Comparison of ENCODE assay signal across 29 cellular contexts in the genomic region with DNA sequence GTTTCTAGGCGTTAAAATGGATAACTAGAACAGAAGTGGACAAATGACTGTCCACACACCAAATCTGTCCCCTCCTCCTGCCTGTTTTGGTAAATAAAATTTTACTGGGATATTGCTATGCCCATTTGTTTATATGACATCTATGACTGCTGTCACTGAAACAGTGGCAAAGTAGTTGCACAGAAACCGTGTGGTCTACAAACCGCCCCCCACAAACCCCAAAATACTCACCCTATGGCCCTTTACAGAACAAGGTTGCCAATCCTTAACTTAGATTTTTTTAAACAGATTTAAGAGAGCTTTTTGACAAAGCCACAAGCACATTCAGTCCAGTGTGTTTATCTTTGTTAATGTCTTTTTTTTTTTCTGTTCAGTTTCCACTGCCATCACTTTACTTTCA.
"Had no signal": no experiment of that assay in that cellular context is flagged by ENCODE, and none has a peak within 500 bp of the region (broad histone marks: within the 10 kb centered on the region; RNA-seq: fewer than 3 reads in every experiment).

No MANE protein-coding gene starts in this region.

- H3K9me3 Mint-ChIP-seq: activated CD4-positive, alpha-beta memory T cell treated with anti-CD3 and anti-CD28 coated beads, Interleukin-2, amount 10 ng/mL, durations not matched to agents 7 days and 5 days; activated CD4-positive, alpha-beta T cell treated with anti-CD3 and anti-CD28 coated beads, Interleukin-2, amount 10 ng/mL, durations not matched to agents 7 days and 5 days; activated naive CD4-positive, alpha-beta T cell treated with anti-CD3 and anti-CD28 coated beads, Interleukin-2, amount 10 ng/mL, durations not matched to agents 7 days and 5 days; activated naive CD4-positive, alpha-beta T cell treated with anti-CD3 and anti-CD28 coated beads, Interleukin-2, amount 50 U/mL, for 72 hours; activated naive CD8-positive, alpha-beta T cell treated with anti-CD3 and anti-CD28 coated beads, Interleukin-2, amount 10 ng/mL, durations not matched to agents 7 days and 5 days; activated T-cell treated with anti-CD3 and anti-CD28 coated beads, Interleukin-2, amount 50 U/mL, for 24 hours; activated T-cell treated with anti-CD3 and anti-CD28 coated beads, Interleukin-2, amount 50 U/mL, for 72 hours; brain; central memory CD8-positive, alpha-beta T cell; dendritic cell treated with granulocyte-macrophage colony-stimulating factor and Interleukin-4, amounts not matched to agents 40 ng/mL and 50 ng/mL, for 4 days; endodermal cell; WTC11 had no signal

- H3K27ac ChIP-seq: ascending aorta, breast epithelium, cardiac muscle cell, coronary artery, VCaP had no signal

- H3K4me1 Mint-ChIP-seq: activated CD4-positive, alpha-beta memory T cell treated with anti-CD3 and anti-CD28 coated beads, Interleukin-2, amount 10 ng/mL, durations not matched to agents 7 days and 5 days; activated CD4-positive, alpha-beta T cell treated with anti-CD3 and anti-CD28 coated beads, Interleukin-2, amount 10 ng/mL, durations not matched to agents 7 days and 5 days; activated naive CD4-positive, alpha-beta T cell treated with anti-CD3 and anti-CD28 coated beads, Interleukin-2, amount 10 ng/mL, durations not matched to agents 7 days and 5 days; activated naive CD8-positive, alpha-beta T cell treated with anti-CD3 and anti-CD28 coated beads, Interleukin-2, amount 10 ng/mL, durations not matched to agents 7 days and 5 days; central memory CD8-positive, alpha-beta T cell had no signal

- H3K36me3 ChIP-seq: ascending aorta, breast epithelium, cardiac muscle cell had no signal

- H3K9me3 ChIP-seq: ascending aorta, breast epithelium had no signal

- H3K27ac Mint-ChIP-seq: activated CD4-positive, alpha-beta memory T cell treated with anti-CD3 and anti-CD28 coated beads, Interleukin-2, amount 10 ng/mL, durations not matched to agents 7 days and 5 days; activated CD4-positive, alpha-beta T cell treated with anti-CD3 and anti-CD28 coated beads, Interleukin-2, amount 10 ng/mL, durations not matched to agents 7 days and 5 days; activated naive CD4-positive, alpha-beta T cell treated with anti-CD3 and anti-CD28 coated beads, Interleukin-2, amount 10 ng/mL, durations not matched to agents 7 days and 5 days; activated naive CD4-positive, alpha-beta T cell treated with anti-CD3 and anti-CD28 coated beads, Interleukin-2, amount 50 U/mL, for 72 hours; activated naive CD8-positive, alpha-beta T cell treated with anti-CD3 and anti-CD28 coated beads, Interleukin-2, amount 10 ng/mL, durations not matched to agents 7 days and 5 days; activated T-cell treated with anti-CD3 and anti-CD28 coated beads, Interleukin-2, amount 50 U/mL, for 24 hours; activated T-cell treated with anti-CD3 and anti-CD28 coated beads, Interleukin-2, amount 50 U/mL, for 72 hours; dendritic cell treated with granulocyte-macrophage colony-stimulating factor and Interleukin-4, amounts not matched to agents 40 ng/mL and 50 ng/mL, for 4 days; endodermal cell; WTC11 had no signal

- H3K36me3 Mint-ChIP-seq: activated naive CD4-positive, alpha-beta T cell treated with anti-CD3 and anti-CD28 coated beads, Interleukin-2, amount 10 ng/mL, durations not matched to agents 7 days and 5 days; activated naive CD4-positive, alpha-beta T cell treated with anti-CD3 and anti-CD28 coated beads, Interleukin-2, amount 50 U/mL, for 72 hours; activated naive CD8-positive, alpha-beta T cell treated with anti-CD3 and anti-CD28 coated beads, Interleukin-2, amount 10 ng/mL, durations not matched to agents 7 days and 5 days; brain; WTC11 had no signal

- H3K4me1 ChIP-seq: ascending aorta, breast epithelium had no signal

- DNase-seq: activated CD4-positive, alpha-beta memory T cell treated with anti-CD3 and anti-CD28 coated beads, Interleukin-2, amount 10 ng/mL, durations not matched to agents 7 days and 5 days; activated CD4-positive, alpha-beta T cell treated with anti-CD3 and anti-CD28 coated beads for 1 hour; activated CD4-positive, alpha-beta T cell treated with anti-CD3 and anti-CD28 coated beads for 4 hours; activated CD4-positive, alpha-beta T cell treated with anti-CD3 and anti-CD28 coated beads, Interleukin-2, amount 10 ng/mL, durations not matched to agents 7 days and 5 days; activated CD4-positive, alpha-beta T cell treated with anti-CD3 and anti-CD28 coated beads, Interleukin-2, amount 50 U/mL, for 4 hours; activated CD8-positive, alpha-beta memory T cell treated with anti-CD3 and anti-CD28 coated beads, Interleukin-2, amount 50 U/mL, for 48 hours; activated gamma-delta T cell; activated naive CD4-positive, alpha-beta T cell; activated naive CD4-positive, alpha-beta T cell treated with anti-CD3 and anti-CD28 coated beads, Interleukin-2, amount 10 ng/mL, durations not matched to agents 7 days and 5 days; activated naive CD8-positive, alpha-beta T cell treated with anti-CD3 and anti-CD28 coated beads, Interleukin-2, amount 10 ng/mL, durations not matched to agents 7 days and 5 days; activated T-cell treated with anti-CD3 and anti-CD28 coated beads for 4 hours; activated T-cell treated with anti-CD3 and anti-CD28 coated beads, Interleukin-2, amount 50 U/mL, for 24 hours; activated T-cell treated with anti-CD3 and anti-CD28 coated beads, Interleukin-2, amount 50 U/mL, for 72 hours; dorsolateral prefrontal cortex; effector memory CD4-positive, alpha-beta T cell; endodermal cell; foreskin fibroblast; T-helper 2 cell had no signal

- H3K27me3 Mint-ChIP-seq: brain; dendritic cell treated with granulocyte-macrophage colony-stimulating factor and Interleukin-4, amounts not matched to agents 40 ng/mL and 50 ng/mL, for 4 days had no signal

- ATAC-seq: activated naive CD4-positive, alpha-beta T cell treated with anti-CD3 and anti-CD28 coated beads, Interleukin-2, amount 50 U/mL, for 72 hours; activated T-cell treated with anti-CD3 and anti-CD28 coated beads, Interleukin-2, amount 50 U/mL, for 72 hours; esophagus mucosa; WTC11 had no signal

- H3K4me3 Mint-ChIP-seq: activated CD4-positive, alpha-beta memory T cell treated with anti-CD3 and anti-CD28 coated beads, Interleukin-2, amount 10 ng/mL, durations not matched to agents 7 days and 5 days; activated CD4-positive, alpha-beta T cell treated with anti-CD3 and anti-CD28 coated beads, Interleukin-2, amount 10 ng/mL, durations not matched to agents 7 days and 5 days; activated naive CD4-positive, alpha-beta T cell treated with anti-CD3 and anti-CD28 coated beads, Interleukin-2, amount 10 ng/mL, durations not matched to agents 7 days and 5 days; activated naive CD8-positive, alpha-beta T cell treated with anti-CD3 and anti-CD28 coated beads, Interleukin-2, amount 10 ng/mL, durations not matched to agents 7 days and 5 days; activated T-cell treated with anti-CD3 and anti-CD28 coated beads, Interleukin-2, amount 50 U/mL, for 24 hours; activated T-cell treated with anti-CD3 and anti-CD28 coated beads, Interleukin-2, amount 50 U/mL, for 72 hours; central memory CD8-positive, alpha-beta T cell; dendritic cell treated with granulocyte-macrophage colony-stimulating factor and Interleukin-4, amounts not matched to agents 40 ng/mL and 50 ng/mL, for 4 days; endodermal cell; WTC11 had no signal

- H3K27me3 ChIP-seq: ascending aorta, breast epithelium, cardiac muscle cell had no signal

- H3K4me3 ChIP-seq: ascending aorta, breast epithelium, cardiac muscle cell, coronary artery, dorsolateral prefrontal cortex had no signal
